8 cellular contexts compared by ENCODE assay signal in the genomic region with DNA sequence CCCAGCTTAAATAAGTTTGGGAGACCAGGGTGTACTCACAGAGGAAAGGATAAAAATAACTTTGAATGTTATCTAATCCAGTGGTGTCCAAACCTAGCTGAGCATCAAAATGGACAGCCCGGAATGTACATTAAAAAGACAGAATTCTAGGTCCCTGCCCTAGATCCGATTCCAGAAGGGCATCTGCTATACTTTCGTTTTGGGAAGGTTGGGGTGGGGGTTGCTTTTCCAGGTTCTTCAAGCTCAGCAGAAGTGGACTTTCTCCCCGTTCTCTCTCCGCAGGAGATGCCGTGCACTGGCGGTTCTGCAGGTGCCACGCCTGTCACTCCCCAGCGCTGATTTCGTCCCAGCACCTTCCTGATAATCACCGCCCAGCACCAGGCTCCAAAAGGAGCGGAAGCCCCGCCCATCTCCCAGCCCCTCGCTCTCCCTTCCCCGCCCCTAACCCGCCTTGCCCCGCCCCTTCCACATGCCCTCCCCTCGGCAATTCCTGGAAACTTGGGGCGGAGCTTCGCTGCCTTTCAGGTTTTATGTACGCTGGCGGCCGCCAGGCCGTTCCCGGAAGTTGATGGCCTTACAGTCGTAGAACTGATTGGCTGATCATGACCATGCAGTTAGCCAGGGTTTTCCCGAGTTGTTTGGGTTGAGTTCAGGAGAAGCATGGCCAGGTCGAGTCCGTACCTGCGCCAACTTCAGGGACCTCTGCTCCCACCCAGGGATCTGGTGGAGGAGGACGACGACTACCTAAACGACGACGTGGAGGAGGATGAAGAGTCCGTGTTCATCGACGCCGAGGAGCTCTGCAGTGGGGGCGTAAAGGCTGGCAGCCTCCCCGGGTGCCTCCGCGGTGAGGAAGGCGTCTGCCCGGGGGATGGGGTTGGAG. TPM values are rescaled to one million over a fixed set of nuclear protein-coding genes. Genes with fewer than 3 reads are reported as not detected.
A peak's percentile ranks its signal among the peaks of the same experiment; 100 is the strongest.
DNase-seq lines count a peak whose midpoint lies in the region; ATAC-seq, FAIRE-seq and TF ChIP-seq lines count a peak whose summit lies in the region.

A gene (plus strand): TSS at position 550 of the 883 bp plus-strand sequence. CDS start 111 bp downstream, at position 661.

- H3K27ac ChIP-seq in small intestine (ENCODE audit: low read depth in 1 of 2, low read length in 1 of 2): peak within 1 kb of the TSS; percentile 69 to 85

- H3K27me3 ChIP-seq in small intestine (ENCODE audit: control insufficient read depth in 2 of 2, insufficient read depth in 2 of 2, low read length in 2 of 2): no peaks in the 10 kb centered on the region

- DNase-seq in AG09309 (ENCODE audit: low read depth): peak; percentile 81
- peak; percentile 95 for DNase-seq in NCI-H226
- peak; percentile 97 for DNase-seq in cardiac fibroblast (ENCODE audit: low read depth in 2 of 2)
- peak; percentile 98 for DNase-seq in iPS-NIHi7 (ENCODE audit: extremely low spot score)
- DNase-seq in small intestine: peak; percentile 99

- ATAC-seq in GM19023 (IDR thresholded peaks at IDR 0.05; ENCODE audit: unreplicated experiment) (peak; percentile 94), HG03196 (IDR thresholded peaks at IDR 0.05; ENCODE audit: unreplicated experiment) (peak; percentile 93)

- no peaks in the 10 kb centered on the region for H3K9me3 ChIP-seq in small intestine (ENCODE audit: control insufficient read depth, low read depth)

- no peaks in the 10 kb centered on the region for H3K4me1 ChIP-seq in small intestine (ENCODE audit: control insufficient read depth in 2 of 2, insufficient read depth in 1 of 2, low read depth in 1 of 2, low read length in 1 of 2)

- TF ChIP-seq CTCF in AG09309 (IDR thresholded peaks at IDR 0.05; ENCODE audit: control insufficient read depth, insufficient read depth, low read depth, low read length, missing control alignments) (no peak), WI38 (IDR thresholded peaks at IDR 0.05; ENCODE audit: low read depth, low read length) (no peak), cardiac fibroblast (IDR thresholded peaks at IDR 0.05; ENCODE audit: low read depth, low read length) (no peak)

- H3K4me3 ChIP-seq in AG09309 (ENCODE audit: control insufficient read depth, low read depth, low read length) (peak within 1 kb of the TSS; percentile 94), WI38 (ENCODE audit: low read depth, low read length) (peak within 1 kb of the TSS; percentile 90), cardiac fibroblast (replicated peaks in 1 of 2; ENCODE audit: low read depth in 2 of 2, low read length in 2 of 2) (peak within 1 kb of the TSS; percentile 73 to 82), small intestine (ENCODE audit: low read depth in 1 of 2, low read length in 2 of 2) (peak within 1 kb of the TSS; percentile 50 to 60)

- peak; percentile 76 for FAIRE-seq in small intestine (lab: Jason Lieb, UNC)

- H3K36me3 ChIP-seq in small intestine (ENCODE audit: control insufficient read depth in 2 of 2, insufficient read depth in 2 of 2, low read length in 2 of 2): no peaks in the 10 kb centered on the region

- 0 to 1% (median 0%) methylated on average over 43 to 45 of the region's 45 CpGs for WGBS in small intestine, 3 donors

RNA-seq across cellular contexts. Expression of the gene that starts here (rescaled TPM):
- under 1 TPM; 0.27 to 0.79 (median 0.45) TPM for polyA plus RNA-seq in small intestine

Comparison
In these comparisons a context has a peak if more than half of its experiments do, and no peak if none do; other contexts are left out.
1. Peak in every context shown above with its lines: DNase-seq, ATAC-seq, H3K4me3 ChIP-seq and H3K27ac ChIP-seq.
2. Peak in DNase-seq, H3K4me3 ChIP-seq and H3K27ac ChIP-seq in small intestine; RNA of the gene not detected or under 1 TPM.